8 cellular contexts compared by ENCODE assay signal in genomic region chr1:21587602-21587953, GRCh38.
"Had no signal": no experiment of that assay in that cellular context is flagged by ENCODE, and none has a peak within 500 bp of the region (broad histone marks: within the 10 kb centered on the region; RNA-seq: fewer than 3 reads in every experiment).

No MANE protein-coding gene starts in this region.

- H3K27ac ChIP-seq: brain microvascular endothelial cell, gastroesophageal sphincter, ovary had no signal

- H3K4me3 ChIP-seq: gastroesophageal sphincter, ovary, tibial nerve had no signal

- H3K27me3 ChIP-seq: brain microvascular endothelial cell, ovary had no signal

- H3K9me3 ChIP-seq: gastroesophageal sphincter, ovary had no signal

- DNase-seq: activated CD4-positive, CD25-positive, alpha-beta regulatory T cell; activated T-cell treated with anti-CD3 and anti-CD28 coated beads, Interleukin-2, amount 50 U/mL, for 1 hour; cerebellar nuclear complex; T-helper 2 cell had no signal

- H3K36me3 ChIP-seq: brain microvascular endothelial cell, gastroesophageal sphincter, ovary, tibial nerve had no signal
